ENCODE assay signal across 21 cellular contexts in the genomic region with DNA sequence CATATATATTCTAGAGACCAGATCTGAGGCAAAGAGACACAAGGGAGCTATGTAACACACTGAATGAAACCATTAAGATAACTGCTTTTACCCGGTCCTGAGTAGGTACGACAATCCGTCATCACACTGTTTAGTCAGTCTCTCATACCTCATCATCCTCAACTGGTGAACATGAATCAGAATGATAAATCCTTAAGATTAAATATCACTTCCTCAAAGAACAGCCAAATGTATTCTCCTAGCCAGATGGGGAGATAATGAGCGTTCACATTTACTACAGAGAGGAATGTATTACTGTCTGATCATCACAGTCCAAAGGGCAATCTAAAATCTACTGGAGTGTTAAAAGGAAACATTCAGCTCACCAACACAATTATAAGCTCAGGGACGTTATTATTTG.
DNase-seq lines count a peak whose midpoint lies in the region; ATAC-seq, FAIRE-seq and TF ChIP-seq lines count a peak whose summit lies in the region.
"Had no signal": no experiment of that assay in that cellular context is flagged by ENCODE, and none has a peak within 500 bp of the region (broad histone marks: within the 10 kb centered on the region; RNA-seq: fewer than 3 reads in every experiment).

No MANE protein-coding gene starts in this region.

- no peak overlapping the region for H3K27ac Mint-ChIP-seq in activated naive CD4-positive, alpha-beta T cell treated with anti-CD3 and anti-CD28 coated beads, Interleukin-2, amount 50 U/mL, for 72 hours
- H3K27ac Mint-ChIP-seq: activated B cell treated with CpG ODN at 0.5 μM for 24 hours; activated CD8-positive, alpha-beta T cell treated with anti-CD3 and anti-CD28 coated beads for 36 hours; activated naive CD4-positive, alpha-beta T cell treated with anti-CD3 and anti-CD28 coated beads, Interleukin-2, amount 50 U/mL, for 24 hours; natural killer cell; stimulated activated memory B cell treated with anti-CD40 and anti-IgM and Interleukin-4, amounts not matched to agents 10 μg/mL and 1 μg/mL and 100 μg/mL, for 72 hours; T-helper 2 cell treated with Interferon-gamma antibody and Interleukin-4, amounts not matched to agents 5 μg/mL and 100 μg/mL, for 36 hours had no signal

- TF ChIP-seq CTCF in bronchial epithelial cell (IDR thresholded peaks at IDR 0.05; ENCODE audit: insufficient read depth, low read length, severe bottlenecking) (no peak), esophagus squamous epithelium (IDR thresholded peaks at IDR 0.05) (no peak)

- H3K4me1 ChIP-seq in esophagus squamous epithelium, result no peaks in the 10 kb centered on the region
- H3K4me1 ChIP-seq: colonic mucosa, parathyroid adenoma, sigmoid colon had no signal

- peak; percentile 27 for DNase-seq in NCI-H82 (lab: John Stamatoyannopoulos, UW)
- no peak for DNase-seq in NCI-H82 treated with DMSO at 0.1 percent for 48 hours (lab: John Stamatoyannopoulos, UW; ENCODE audit: unreplicated experiment)
- peak; percentile 72 for DNase-seq in NCI-H2196 treated with DMSO at 0.1 percent for 48 hours (lab: John Stamatoyannopoulos, UW; ENCODE audit: unreplicated experiment)
- DNase-seq in bronchial epithelial cell (ENCODE audit: low read depth), result peak; percentile 14
- peak; percentile 1 for DNase-seq in retina
- no peak for DNase-seq in esophagus squamous epithelium (lab: John Stamatoyannopoulos, UW)
- DNase-seq in NOMO-1 treated with DMSO at 0.1 percent for 48 hours (lab: John Stamatoyannopoulos, UW; ENCODE audit: unreplicated experiment), result no peak
- DNase-seq in activated naive CD4-positive, alpha-beta T cell treated with anti-CD3 and anti-CD28 coated beads, Interleukin-2, amount 50 U/mL, for 72 hours (ENCODE audit: low spot score in 2 of 2), result no peak
- DNase-seq: activated B cell treated with CpG ODN at 0.5 μM for 24 hours; activated CD8-positive, alpha-beta T cell treated with anti-CD3 and anti-CD28 coated beads for 36 hours; activated T-cell treated with anti-CD3 and anti-CD28 coated beads, Interleukin-2, amount 50 U/mL, for 48 hours; colonic mucosa; foreskin melanocyte; MM.1S; natural killer cell; NCI-H226; sigmoid colon had no signal

- 62 to 78% methylated on average over 5 of the region's 5 CpGs for WGBS in esophagus squamous epithelium, 2 donors

- ATAC-seq in activated naive CD4-positive, alpha-beta T cell treated with anti-CD3 and anti-CD28 coated beads, Interleukin-2, amount 50 U/mL, for 72 hours, result no peak
- ATAC-seq: activated CD8-positive, alpha-beta T cell treated with anti-CD3 and anti-CD28 coated beads for 36 hours; natural killer cell; stimulated activated memory B cell treated with anti-CD40 and anti-IgM and Interleukin-4, amounts not matched to agents 10 μg/mL and 1 μg/mL and 100 μg/mL, for 72 hours had no signal

- no peak overlapping the region for H3K27ac ChIP-seq in esophagus squamous epithelium
- H3K27ac ChIP-seq: colonic mucosa, parathyroid adenoma, sigmoid colon had no signal

- TF ChIP-seq POLR2A in esophagus squamous epithelium (IDR thresholded peaks at IDR 0.05), result no peak

- intact Hi-C loops in esophagus squamous epithelium (cut with DNase I), result no loop called here

- FAIRE-seq in bronchial epithelial cell (lab: Jason Lieb, UNC), result no peak

- H3K4me3 ChIP-seq in bronchial epithelial cell (ENCODE audit: low read depth, low read length) (no peak overlapping the region), esophagus squamous epithelium (no peak overlapping the region)
- H3K4me3 ChIP-seq: colonic mucosa, sigmoid colon had no signal

- H3K9me3 ChIP-seq in esophagus squamous epithelium, result no peaks in the 10 kb centered on the region
- H3K9me3 ChIP-seq: colonic mucosa, sigmoid colon had no signal

- H3K9me3 Mint-ChIP-seq in activated naive CD4-positive, alpha-beta T cell treated with anti-CD3 and anti-CD28 coated beads, Interleukin-2, amount 50 U/mL, for 72 hours, result peaks cover 0 to 5% of the 10 kb centered on the region in 2 donors
- H3K9me3 Mint-ChIP-seq: activated B cell treated with CpG ODN at 0.5 μM for 24 hours; activated CD8-positive, alpha-beta T cell treated with anti-CD3 and anti-CD28 coated beads for 36 hours; stimulated activated memory B cell treated with anti-CD40 and anti-IgM and Interleukin-4, amounts not matched to agents 10 μg/mL and 1 μg/mL and 100 μg/mL, for 72 hours; T-helper 2 cell treated with Interferon-gamma antibody and Interleukin-4, amounts not matched to agents 5 μg/mL and 100 μg/mL, for 36 hours had no signal

- no peaks in the 10 kb centered on the region for H3K36me3 Mint-ChIP-seq in activated naive CD4-positive, alpha-beta T cell treated with anti-CD3 and anti-CD28 coated beads, Interleukin-2, amount 50 U/mL, for 72 hours
- H3K36me3 Mint-ChIP-seq: activated naive CD4-positive, alpha-beta T cell treated with anti-CD3 and anti-CD28 coated beads, Interleukin-2, amount 50 U/mL, for 24 hours; stimulated activated memory B cell treated with anti-CD40 and anti-IgM and Interleukin-4, amounts not matched to agents 10 μg/mL and 1 μg/mL and 100 μg/mL, for 72 hours had no signal

- no peaks in the 10 kb centered on the region for H3K36me3 ChIP-seq in bronchial epithelial cell (ENCODE audit: control insufficient read depth, insufficient read depth, low read length)
- H3K36me3 ChIP-seq in esophagus squamous epithelium, result no peaks in the 10 kb centered on the region
- H3K36me3 ChIP-seq: colonic mucosa, sigmoid colon had no signal

- H3K27me3 ChIP-seq in bronchial epithelial cell (ENCODE audit: control insufficient read depth, insufficient read depth, low read length) (no peaks in the 10 kb centered on the region), esophagus squamous epithelium (no peaks in the 10 kb centered on the region)
- H3K27me3 ChIP-seq: colonic mucosa, sigmoid colon had no signal

Comparison
In these comparisons a context has a peak if more than half of its experiments do, and no peak if none do; other contexts are left out.
1. DNase-seq: peak in NCI-H82 (single experiment), NCI-H2196 treated with DMSO at 0.1 percent for 48 hours (single experiment), bronchial epithelial cell (single experiment) and retina (single experiment); none in NCI-H82 treated with DMSO at 0.1 percent for 48 hours (single experiment), esophagus squamous epithelium (single experiment), NOMO-1 treated with DMSO at 0.1 percent for 48 hours (single experiment) and activated naive CD4-positive, alpha-beta T cell treated with anti-CD3 and anti-CD28 coated beads, Interleukin-2, amount 50 U/mL, for 72 hours (0 of 2).